10 cellular contexts compared by ENCODE assay signal in genomic region chr11:2267871-2268825, GRCh38. TPM values are rescaled to one million over a fixed set of nuclear protein-coding genes. Genes with fewer than 3 reads are reported as not detected.
DNase-seq lines count a peak whose midpoint lies in the region; ATAC-seq and TF ChIP-seq lines count a peak whose summit lies in the region.
"Had no signal": no experiment of that assay in that cellular context is flagged by ENCODE, and none has a peak within 500 bp of the region (broad histone marks: within the 10 kb centered on the region; RNA-seq: fewer than 3 reads in every experiment).

No MANE protein-coding gene starts in this region.

- no peak overlapping the region for H3K27ac Mint-ChIP-seq in activated naive CD4-positive, alpha-beta T cell treated with anti-CD3 and anti-CD28 coated beads, Interleukin-2, amount 50 U/mL, for 24 hours
- H3K27ac Mint-ChIP-seq in mesothelial cell of epicardium, result no peak overlapping the region

- H3K4me1 ChIP-seq in breast epithelium (peaks cover 6 to 14% of the 10 kb centered on the region in 2 donors), gastroesophageal sphincter (peaks cover 0 to 31% (median 14%) of the 10 kb centered on the region in 3 donors)

- H3K27me3 Mint-ChIP-seq in activated naive CD4-positive, alpha-beta T cell treated with anti-CD3 and anti-CD28 coated beads, Interleukin-2, amount 50 U/mL, for 24 hours, result peaks cover 8% of the 10 kb centered on the region
- peaks cover 72% of the 10 kb centered on the region for H3K27me3 Mint-ChIP-seq in mesothelial cell of epicardium (ENCODE audit: low read depth)

- intact Hi-C loops in breast epithelium (cut with DNase I; ENCODE audit: low total_unique reads), result no loop called here

- TF ChIP-seq EP300 in gastroesophageal sphincter (IDR thresholded peaks at IDR 0.05), result no peak

- H3K27me3 ChIP-seq in breast epithelium (peaks cover 10 to 12% of the 10 kb centered on the region in 2 donors), gastroesophageal sphincter (peaks cover 71% of the 10 kb centered on the region)

- H3K36me3 ChIP-seq in breast epithelium, result no peaks in the 10 kb centered on the region
- H3K36me3 ChIP-seq in gastroesophageal sphincter, result no peaks in the 10 kb centered on the region

- no peak for ATAC-seq in gastroesophageal sphincter

- TF ChIP-seq CTCF in breast epithelium (IDR thresholded peaks at IDR 0.05) (no peak), mesothelial cell of epicardium (IDR thresholded peaks at IDR 0.05; ENCODE audit: unreplicated experiment) (no peak), gastroesophageal sphincter (IDR thresholded peaks at IDR 0.05) (no peak)

- no peaks in the 10 kb centered on the region for H3K9me3 Mint-ChIP-seq in activated naive CD4-positive, alpha-beta T cell treated with anti-CD3 and anti-CD28 coated beads, Interleukin-2, amount 50 U/mL, for 24 hours
- H3K9me3 Mint-ChIP-seq in mesothelial cell of epicardium, result no peaks in the 10 kb centered on the region

- H3K4me3 Mint-ChIP-seq in activated naive CD4-positive, alpha-beta T cell treated with anti-CD3 and anti-CD28 coated beads, Interleukin-2, amount 50 U/mL, for 24 hours, result peak overlapping the region; percentile 45
- peak overlapping the region; percentile 52 for H3K4me3 Mint-ChIP-seq in mesothelial cell of epicardium

- H3K9me3 ChIP-seq in breast epithelium (no peaks in the 10 kb centered on the region), gastroesophageal sphincter (no peaks in the 10 kb centered on the region)

- H3K4me1 Mint-ChIP-seq in activated naive CD4-positive, alpha-beta T cell treated with anti-CD3 and anti-CD28 coated beads, Interleukin-2, amount 50 U/mL, for 24 hours, result peaks cover 22% of the 10 kb centered on the region
- H3K4me1 Mint-ChIP-seq in mesothelial cell of epicardium, result peaks cover 10% of the 10 kb centered on the region

- TF ChIP-seq POLR2A in breast epithelium (IDR thresholded peaks at IDR 0.05) (no peak), gastroesophageal sphincter (IDR thresholded peaks at IDR 0.05) (no peak)

- H3K27ac ChIP-seq in breast epithelium, result peak overlapping the region; percentile 74 to 89
- H3K27ac ChIP-seq in gastroesophageal sphincter, result peak overlapping the region in 1 of 4 donors; percentile 35

- no peak for DNase-seq in activated naive CD4-positive, alpha-beta T cell (lab: John Stamatoyannopoulos, UW)
- DNase-seq in breast epithelium (ENCODE audit: low spot score in 2 of 2), result peak; percentile 17 to 49
- peak in 1 of 2 experiments; percentile 36 for DNase-seq in mesothelial cell of epicardium (ENCODE audit: low spot score in 2 of 2, unreplicated experiment in 2 of 2)
- peak; percentile 48 for DNase-seq in ureter (ENCODE audit: low spot score)
- no peak for DNase-seq in glomerular visceral epithelial cell (ENCODE audit: extremely low spot score)
- DNase-seq in hypothalamus (lab: John Stamatoyannopoulos, UW), result no peak

- H3K36me3 Mint-ChIP-seq in activated naive CD4-positive, alpha-beta T cell treated with anti-CD3 and anti-CD28 coated beads, Interleukin-2, amount 50 U/mL, for 24 hours, result no peaks in the 10 kb centered on the region
- H3K36me3 Mint-ChIP-seq in mesothelial cell of epicardium, result no peaks in the 10 kb centered on the region

- WGBS in gastroesophageal sphincter (ENCODE audit: low coverage in 1 of 2), 2 donors, result 80% methylated on average over 2 of the region's 26 CpGs; no CpG with 5 or more reads in 1 of the 2 donors

- peak overlapping the region; percentile 45 to 92 (median 64) for H3K4me3 ChIP-seq in breast epithelium
- H3K4me3 ChIP-seq in gastroesophageal sphincter, result peak overlapping the region in 1 of 2 donors; percentile 52

RNA-seq across cellular contexts. Expression of gene ASCL2, which starts 2.2 kb away (rescaled TPM):
- 1 to 10 TPM in 2 of 3 donors, under 1 TPM in 1; 0.96 to 4.8 (median 3.3) TPM for total RNA-seq in breast epithelium
- 0.36 to 0.58 TPM (median 0.49 TPM) in 3 replicates for total RNA-seq in mesothelial cell of epicardium
- total RNA-seq in ureter, result 7.9 TPM
- total RNA-seq in gastroesophageal sphincter, result under 1 TPM in 1 of 4 donors, not detected in 3; 0.27 TPM
- total RNA-seq: pulmonary artery endothelial cell had no signal

RNA-seq across cellular contexts. Expression of gene C11orf21, which starts 33.6 kb away (rescaled TPM):
- total RNA-seq in breast epithelium, result 1 to 10 TPM in 1 of 3 donors, under 1 TPM in 2; 0.33 to 1.0 (median 0.96) TPM
- 0.25 to 0.29 TPM (median 0.27 TPM) in 3 replicates for total RNA-seq in mesothelial cell of epicardium
- total RNA-seq in ureter, result 2.3 TPM
- total RNA-seq in gastroesophageal sphincter, result under 1 TPM; 0.15 to 0.78 (median 0.42) TPM
- total RNA-seq: epithelial cell of proximal tubule, pulmonary artery endothelial cell had no signal

RNA-seq across cellular contexts. Expression of gene TSPAN32, which starts 33.7 kb away (rescaled TPM):
- total RNA-seq in breast epithelium, result 1 to 10 TPM in 2 of 3 donors, under 1 TPM in 1; 0.33 to 2.4 (median 1.0) TPM
- total RNA-seq in mesothelial cell of epicardium, result 0.94 to 1.8 TPM (median 1.2 TPM) in 3 replicates
- total RNA-seq in ureter, result 4.3 TPM
- 1 to 10 TPM in 2 of 4 donors, under 1 TPM in 1, not detected in 1; 0.62 to 3.6 (median 3.6) TPM for total RNA-seq in gastroesophageal sphincter
- total RNA-seq: epithelial cell of proximal tubule, pulmonary artery endothelial cell had no signal

Comparison
In these comparisons a context has a peak if more than half of its experiments do, and no peak if none do; other contexts are left out.
1. DNase-seq: peak in breast epithelium (2 of 2) and ureter (single experiment); none in activated naive CD4-positive, alpha-beta T cell (0 of 4), glomerular visceral epithelial cell (single experiment) and hypothalamus (0 of 51).